Comparison of ENCODE assay signal across 23 cellular contexts in the genomic region with DNA sequence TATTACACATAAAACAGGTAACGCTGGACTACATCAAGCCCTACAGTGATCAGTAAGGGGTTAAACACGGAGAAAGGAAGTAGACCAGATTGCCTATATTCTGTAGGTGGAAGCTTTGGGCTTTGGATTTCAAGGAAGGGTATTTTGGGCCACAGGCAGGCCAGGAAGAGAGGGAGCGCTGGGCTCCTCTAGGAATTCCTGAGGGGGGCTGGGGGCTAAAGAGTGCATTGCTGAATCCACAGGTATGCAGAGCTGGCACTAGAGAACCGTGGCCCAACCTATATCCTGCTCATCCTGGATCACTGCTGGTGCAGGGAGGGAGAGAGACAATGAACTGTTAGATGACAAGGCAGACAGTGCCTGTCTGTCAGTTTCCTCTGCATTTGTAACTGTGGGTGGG.
"Had no signal": no experiment of that assay in that cellular context is flagged by ENCODE, and none has a peak within 500 bp of the region (broad histone marks: within the 10 kb centered on the region; RNA-seq: fewer than 3 reads in every experiment).

No MANE protein-coding gene starts in this region.

- H3K36me3 Mint-ChIP-seq: activated naive CD4-positive, alpha-beta T cell treated with anti-CD3 and anti-CD28 coated beads, Interleukin-2, amount 50 U/mL, for 24 hours; immature natural killer cell; stimulated activated effector memory CD8-positive, alpha-beta T cell treated with anti-CD3 and anti-CD28 coated beads, Interleukin-12 subunit alpha, Interleukin-12 subunit beta, amount 100 ng/mL, for 72 hours had no signal

- H3K4me1 ChIP-seq: right lobe of liver had no signal

- H3K27ac Mint-ChIP-seq: activated CD4-positive, alpha-beta T cell treated with anti-CD3 and anti-CD28 coated beads, Interleukin-2, amount 10 ng/mL, durations not matched to agents 7 days and 5 days; activated CD8-positive, alpha-beta T cell treated with anti-CD3 and anti-CD28 coated beads, Interleukin-2, amount 10 ng/mL, durations not matched to agents 7 days and 5 days; activated naive CD4-positive, alpha-beta T cell treated with anti-CD3 and anti-CD28 coated beads, Interleukin-2, amount 50 U/mL, for 24 hours; immature natural killer cell; stimulated activated effector memory CD8-positive, alpha-beta T cell treated with anti-CD3 and anti-CD28 coated beads, Interleukin-12 subunit alpha, Interleukin-12 subunit beta, amount 100 ng/mL, for 72 hours; stimulated activated naive CD8-positive, alpha-beta T cell treated with anti-CD3 and anti-CD28 coated beads, Interleukin-15, amount 100 ng/mL, for 72 hours; T-helper 17 cell had no signal

- ATAC-seq: activated CD8-positive, alpha-beta T cell treated with anti-CD3 and anti-CD28 coated beads, Interleukin-2, amount 10 ng/mL, durations not matched to agents 7 days and 5 days; left ventricle myocardium superior; right lobe of liver; stimulated activated effector memory CD8-positive, alpha-beta T cell treated with anti-CD3 and anti-CD28 coated beads, Interleukin-12 subunit alpha, Interleukin-12 subunit beta, amount 100 ng/mL, for 72 hours; stimulated activated naive CD8-positive, alpha-beta T cell treated with anti-CD3 and anti-CD28 coated beads, Interleukin-15, amount 100 ng/mL, for 72 hours; T-helper 17 cell had no signal

- DNase-seq: activated CD4-positive, alpha-beta T cell treated with anti-CD3 and anti-CD28 coated beads, Interleukin-2, amount 10 ng/mL, durations not matched to agents 7 days and 5 days; activated CD4-positive, CD25-positive, alpha-beta regulatory T cell treated with anti-CD3 and anti-CD28 coated beads, Interleukin-2, amount 50 U/mL, for 72 hours; activated CD8-positive, alpha-beta T cell treated with anti-CD3 and anti-CD28 coated beads, Interleukin-2, amount 10 ng/mL, durations not matched to agents 7 days and 5 days; activated gamma-delta T cell treated with Interleukin-2 at 50 U/mL for 16 hours; anterior cingulate cortex; brain microvascular endothelial cell; dermis blood vessel endothelial cell; effector CD8-positive, alpha-beta T cell; glutamatergic neuron; hippocampal formation; immature natural killer cell; kidney glomerular epithelial cell; left ventricle myocardium superior; mammary epithelial cell; posterior cingulate gyrus; right lobe of liver; small intestine; stimulated activated CD4-positive, alpha-beta T cell treated with anti-CD3 and anti-CD28 coated beads, Interleukin-2, amount 100 ng/mL, for 24 hours; stimulated activated naive CD8-positive, alpha-beta T cell treated with anti-CD3 and anti-CD28 coated beads, Interleukin-15, amount 100 ng/mL, for 72 hours; T-helper 17 cell; tibial artery had no signal

- H3K4me3 ChIP-seq: right lobe of liver, tibial artery had no signal

- H3K27me3 Mint-ChIP-seq: activated CD4-positive, alpha-beta T cell treated with anti-CD3 and anti-CD28 coated beads, Interleukin-2, amount 10 ng/mL, durations not matched to agents 7 days and 5 days; activated naive CD4-positive, alpha-beta T cell treated with anti-CD3 and anti-CD28 coated beads, Interleukin-2, amount 50 U/mL, for 24 hours; stimulated activated naive CD8-positive, alpha-beta T cell treated with anti-CD3 and anti-CD28 coated beads, Interleukin-15, amount 100 ng/mL, for 72 hours; T-helper 17 cell had no signal

- H3K36me3 ChIP-seq: brain microvascular endothelial cell, right lobe of liver, tibial artery had no signal

- H3K27me3 ChIP-seq: brain microvascular endothelial cell, right lobe of liver, tibial artery had no signal

- H3K9me3 Mint-ChIP-seq: activated CD4-positive, alpha-beta T cell treated with anti-CD3 and anti-CD28 coated beads, Interleukin-2, amount 10 ng/mL, durations not matched to agents 7 days and 5 days; activated naive CD4-positive, alpha-beta T cell treated with anti-CD3 and anti-CD28 coated beads, Interleukin-2, amount 50 U/mL, for 24 hours had no signal

- H3K4me1 Mint-ChIP-seq: activated CD4-positive, alpha-beta T cell treated with anti-CD3 and anti-CD28 coated beads, Interleukin-2, amount 10 ng/mL, durations not matched to agents 7 days and 5 days; activated naive CD4-positive, alpha-beta T cell treated with anti-CD3 and anti-CD28 coated beads, Interleukin-2, amount 50 U/mL, for 24 hours; immature natural killer cell; stimulated activated effector memory CD8-positive, alpha-beta T cell treated with anti-CD3 and anti-CD28 coated beads, Interleukin-12 subunit alpha, Interleukin-12 subunit beta, amount 100 ng/mL, for 72 hours; stimulated activated naive CD8-positive, alpha-beta T cell treated with anti-CD3 and anti-CD28 coated beads, Interleukin-15, amount 100 ng/mL, for 72 hours; T-helper 17 cell had no signal

- H3K4me3 Mint-ChIP-seq: activated CD4-positive, alpha-beta T cell treated with anti-CD3 and anti-CD28 coated beads, Interleukin-2, amount 10 ng/mL, durations not matched to agents 7 days and 5 days; activated CD8-positive, alpha-beta T cell treated with anti-CD3 and anti-CD28 coated beads, Interleukin-2, amount 10 ng/mL, durations not matched to agents 7 days and 5 days; activated naive CD4-positive, alpha-beta T cell treated with anti-CD3 and anti-CD28 coated beads, Interleukin-2, amount 50 U/mL, for 24 hours; immature natural killer cell; stimulated activated effector memory CD8-positive, alpha-beta T cell treated with anti-CD3 and anti-CD28 coated beads, Interleukin-12 subunit alpha, Interleukin-12 subunit beta, amount 100 ng/mL, for 72 hours; stimulated activated naive CD8-positive, alpha-beta T cell treated with anti-CD3 and anti-CD28 coated beads, Interleukin-15, amount 100 ng/mL, for 72 hours; T-helper 17 cell had no signal

- H3K27ac ChIP-seq: brain microvascular endothelial cell, right lobe of liver, tibial artery had no signal

- H3K9me3 ChIP-seq: right lobe of liver, tibial artery had no signal
